ENCODE assay signal across 23 cellular contexts in the genomic region with DNA sequence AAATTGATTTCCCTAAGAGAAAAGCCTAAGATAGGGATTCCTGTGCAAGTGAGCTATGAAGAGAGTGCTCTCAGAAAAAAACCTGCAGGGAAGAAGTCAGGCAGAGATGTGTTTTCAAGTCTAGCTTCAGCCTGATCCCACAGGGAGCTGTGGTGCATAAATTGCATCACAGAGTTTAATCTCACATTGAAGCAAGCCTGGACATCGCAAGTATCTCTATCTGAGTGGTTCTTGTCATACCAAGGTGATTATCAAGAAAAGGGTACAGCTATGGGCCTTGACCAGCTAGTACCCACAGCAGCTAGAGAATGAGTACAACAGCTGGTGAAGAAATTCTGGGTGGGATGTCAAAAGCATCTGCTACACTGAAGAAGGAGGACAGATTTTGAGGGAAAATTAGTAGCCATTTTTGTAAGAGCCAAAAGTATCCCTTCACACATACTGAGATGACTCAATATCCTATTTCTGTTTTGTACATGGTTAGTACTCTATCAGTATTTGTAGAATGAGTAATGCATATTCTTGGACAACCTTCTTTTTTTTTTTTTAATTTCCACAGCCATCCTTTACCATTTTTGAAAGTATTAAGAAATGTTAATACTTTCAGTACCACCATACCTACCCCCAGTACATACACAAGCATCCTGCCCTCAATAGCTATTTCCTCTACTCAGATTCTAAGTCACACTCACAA.
A peak's percentile ranks its signal among the peaks of the same experiment; 100 is the strongest.
DNase-seq lines count a peak whose midpoint lies in the region; ATAC-seq and TF ChIP-seq lines count a peak whose summit lies in the region.
"Had no signal": no experiment of that assay in that cellular context is flagged by ENCODE, and none has a peak within 500 bp of the region (broad histone marks: within the 10 kb centered on the region; RNA-seq: fewer than 3 reads in every experiment).

No MANE protein-coding gene starts in this region.

- no peaks in the 10 kb centered on the region for H3K27me3 ChIP-seq in ascending aorta
- H3K27me3 ChIP-seq in fibroblast of lung (ENCODE audit: control insufficient read depth, insufficient read depth, low read length), result no peaks in the 10 kb centered on the region
- H3K27me3 ChIP-seq: left lung, testis had no signal

- TF ChIP-seq CTCF in ascending aorta (IDR thresholded peaks at IDR 0.05), result no peak
- TF ChIP-seq CTCF in fibroblast of lung (conservative IDR thresholded peaks at IDR 0.05 in 1 of 2, IDR thresholded peaks at IDR 0.05 in 1 of 2; ENCODE audit: low read depth in 1 of 2, low read length in 2 of 2), result no peak
- no peak for TF ChIP-seq CTCF in WTC11 (IDR thresholded peaks at IDR 0.05)

- no peaks in the 10 kb centered on the region for H3K4me1 ChIP-seq in ascending aorta
- H3K4me1 ChIP-seq in fibroblast of lung (ENCODE audit: control insufficient read depth, extremely low read depth, insufficient read depth, low read length), result no peaks in the 10 kb centered on the region
- H3K4me1 ChIP-seq: left lung, psoas muscle, testis had no signal

- intact Hi-C loops in ascending aorta (cut with DNase I), result no loop called here

- POLR2A ChIA-PET in WTC11 (lab: Charles Lee), result interaction anchor here (0.7 kb wide), 1 partner anchor 12 kb away, joined by 3 read pairs; no protein-coding TSS in a partner anchor

- peaks cover 39% of the 10 kb centered on the region for H3K4me1 Mint-ChIP-seq in WTC11
- H3K4me1 Mint-ChIP-seq: activated CD4-positive, alpha-beta T cell treated with anti-CD3 and anti-CD28 coated beads for 36 hours; activated naive CD8-positive, alpha-beta T cell treated with anti-CD3 and anti-CD28 coated beads for 36 hours; B cell; stimulated activated naive B cell treated with anti-CD40 and anti-IgM and Interleukin-4, amounts not matched to agents 10 μg/mL and 1 μg/mL and 100 μg/mL, for 72 hours had no signal

- H3K36me3 Mint-ChIP-seq in WTC11, result peaks cover 8% of the 10 kb centered on the region
- H3K36me3 Mint-ChIP-seq: activated naive CD8-positive, alpha-beta T cell treated with anti-CD3 and anti-CD28 coated beads for 36 hours; stimulated activated naive B cell treated with anti-CD40 and anti-IgM and Interleukin-4, amounts not matched to agents 10 μg/mL and 1 μg/mL and 100 μg/mL, for 72 hours had no signal

- H3K36me3 ChIP-seq in ascending aorta (no peaks in the 10 kb centered on the region), fibroblast of lung (ENCODE audit: control insufficient read depth, insufficient read depth, low read length) (no peaks in the 10 kb centered on the region)
- H3K36me3 ChIP-seq: left lung had no signal

- no peak overlapping the region for H2AFZ ChIP-seq in fibroblast of lung (ENCODE audit: low read length)

- H3K4me3 ChIP-seq in ascending aorta (no peak overlapping the region), fibroblast of lung (replicated peaks in 1 of 4; ENCODE audit: control extremely low read depth in 1 of 4, insufficient read depth in 1 of 4, low read depth in 3 of 4, low read length in 4 of 4) (no peak overlapping the region)
- H3K4me3 ChIP-seq: left lung, psoas muscle, testis had no signal

- H3K27ac Mint-ChIP-seq in WTC11, result no peak overlapping the region
- H3K27ac Mint-ChIP-seq: activated CD4-positive, alpha-beta T cell treated with anti-CD3 and anti-CD28 coated beads for 36 hours; activated naive CD8-positive, alpha-beta T cell treated with anti-CD3 and anti-CD28 coated beads for 36 hours; B cell; stimulated activated naive B cell treated with anti-CD40 and anti-IgM and Interleukin-4, amounts not matched to agents 10 μg/mL and 1 μg/mL and 100 μg/mL, for 72 hours had no signal

- H3K27ac ChIP-seq in ascending aorta, result peak overlapping the region; percentile 2 to 48
- H3K27ac ChIP-seq in fibroblast of lung (ENCODE audit: insufficient read depth, low read length), result no peak overlapping the region
- H3K27ac ChIP-seq: left lung, psoas muscle, testis had no signal

- H3K9ac ChIP-seq in fibroblast of lung (ENCODE audit: insufficient read depth, low read length), result no peak overlapping the region

- CTCF ChIA-PET in WTC11 (lab: Charles Lee), result no interaction called here

- H3K9me3 Mint-ChIP-seq in WTC11, result peaks cover 8% of the 10 kb centered on the region; the same call in 1 of the 2 replicates
- H3K9me3 Mint-ChIP-seq: activated naive CD8-positive, alpha-beta T cell treated with anti-CD3 and anti-CD28 coated beads for 36 hours; stimulated activated naive B cell treated with anti-CD40 and anti-IgM and Interleukin-4, amounts not matched to agents 10 μg/mL and 1 μg/mL and 100 μg/mL, for 72 hours had no signal

- H3K4me2 ChIP-seq in fibroblast of lung (ENCODE audit: extremely low read depth, insufficient read depth, low read length), result no peak overlapping the region

- peaks cover 41% of the 10 kb centered on the region for H3K27me3 Mint-ChIP-seq in WTC11 (ENCODE audit: low read depth)
- H3K27me3 Mint-ChIP-seq: activated CD4-positive, alpha-beta T cell treated with anti-CD3 and anti-CD28 coated beads for 36 hours; activated naive CD8-positive, alpha-beta T cell treated with anti-CD3 and anti-CD28 coated beads for 36 hours; B cell; stimulated activated naive B cell treated with anti-CD40 and anti-IgM and Interleukin-4, amounts not matched to agents 10 μg/mL and 1 μg/mL and 100 μg/mL, for 72 hours had no signal

- ATAC-seq in HG02642 (IDR thresholded peaks at IDR 0.05; ENCODE audit: poor library complexity, unreplicated experiment) (no peak), WTC11 (no peak)
- ATAC-seq: activated CD4-positive, alpha-beta T cell treated with anti-CD3 and anti-CD28 coated beads for 36 hours; left lung; psoas muscle; stimulated activated naive B cell treated with anti-CD40 and anti-IgM and Interleukin-4, amounts not matched to agents 10 μg/mL and 1 μg/mL and 100 μg/mL, for 72 hours had no signal

- no peaks in the 10 kb centered on the region for H4K20me1 ChIP-seq in fibroblast of lung (ENCODE audit: control insufficient read depth, extremely low read depth, insufficient read depth, low read length)

- H3K4me3 Mint-ChIP-seq in WTC11, result no peak overlapping the region
- H3K4me3 Mint-ChIP-seq: activated CD4-positive, alpha-beta T cell treated with anti-CD3 and anti-CD28 coated beads for 36 hours; activated naive CD8-positive, alpha-beta T cell treated with anti-CD3 and anti-CD28 coated beads for 36 hours; B cell; stimulated activated naive B cell treated with anti-CD40 and anti-IgM and Interleukin-4, amounts not matched to agents 10 μg/mL and 1 μg/mL and 100 μg/mL, for 72 hours had no signal

- H3K9me3 ChIP-seq in ascending aorta, result no peaks in the 10 kb centered on the region
- H3K9me3 ChIP-seq in fibroblast of lung (ENCODE audit: control insufficient read depth, insufficient read depth, low read depth, low read length), result no peaks in the 10 kb centered on the region
- H3K9me3 ChIP-seq: left lung, psoas muscle, testis had no signal

- no peaks in the 10 kb centered on the region for H3K79me2 ChIP-seq in fibroblast of lung (ENCODE audit: control insufficient read depth, insufficient read depth, low read length)

- peak; percentile 4 for DNase-seq in HS-5 (ENCODE audit: low read depth)
- DNase-seq in ascending aorta (ENCODE audit: low spot score in 2 of 2), result no peak
- peak; percentile 50 to 57 for DNase-seq in fibroblast of lung (ENCODE audit: low read depth in 2 of 2)
- peak; percentile 14 for DNase-seq in stromal cell of bone marrow (ENCODE audit: low read depth)
- DNase-seq in NCI-H2171 treated with DMSO at 0.1 percent for 48 hours (lab: John Stamatoyannopoulos, UW), result no peak
- DNase-seq in WTC11 (ENCODE audit: low spot score), result no peak
- DNase-seq in NCI-H187 (lab: John Stamatoyannopoulos, UW), result no peak
- DNase-seq: activated CD4-positive, alpha-beta T cell treated with anti-CD3 and anti-CD28 coated beads for 36 hours; activated effector memory CD4-positive, alpha-beta T cell treated with anti-CD3 and anti-CD28 coated beads, Interleukin-2, amount 50 U/mL, for 16 hours; activated naive CD8-positive, alpha-beta T cell treated with anti-CD3 and anti-CD28 coated beads for 36 hours; effector CD4-positive, alpha-beta T cell; KG1; left lung; NCI-H1417 treated with DMSO at 0.1 percent for 48 hours; NCI-H2107; NCI-H446 treated with DMSO at 0.1 percent for 48 hours; psoas muscle; stimulated activated CD4-positive, alpha-beta T cell treated with anti-CD3 and anti-CD28 coated beads, Interleukin-15, amount 100 ng/mL, for 24 hours; stimulated activated naive B cell treated with anti-CD40 and anti-IgM and Interleukin-4, amounts not matched to agents 10 μg/mL and 1 μg/mL and 100 μg/mL, for 72 hours; T-helper 2 cell; testis had no signal

TF ChIP-seq in WTC11, 78 proteins besides CTCF, POLR2A, EP300 and RAD21:
- TF ChIP-seq NR2C2 (CRISPR knock-in tag; IDR thresholded peaks at IDR 0.05) (no peak), TEAD1 (CRISPR knock-in tag; IDR thresholded peaks at IDR 0.05) (no peak), NR1H2 (CRISPR knock-in tag; IDR thresholded peaks at IDR 0.05) (no peak), E2F1 (CRISPR knock-in tag; IDR thresholded peaks at IDR 0.05) (no peak), ATF3 (CRISPR knock-in tag; conservative IDR thresholded peaks at IDR 0.05) (no peak)

Comparison
In these comparisons a context has a peak if more than half of its experiments do, and no peak if none do; other contexts are left out.
1. DNase-seq: peak in HS-5 (single experiment), fibroblast of lung (2 of 2) and stromal cell of bone marrow (single experiment); none in ascending aorta (0 of 2), NCI-H2171 treated with DMSO at 0.1 percent for 48 hours (single experiment), WTC11 (single experiment) and NCI-H187 (0 of 2).